In the genomic region with DNA sequence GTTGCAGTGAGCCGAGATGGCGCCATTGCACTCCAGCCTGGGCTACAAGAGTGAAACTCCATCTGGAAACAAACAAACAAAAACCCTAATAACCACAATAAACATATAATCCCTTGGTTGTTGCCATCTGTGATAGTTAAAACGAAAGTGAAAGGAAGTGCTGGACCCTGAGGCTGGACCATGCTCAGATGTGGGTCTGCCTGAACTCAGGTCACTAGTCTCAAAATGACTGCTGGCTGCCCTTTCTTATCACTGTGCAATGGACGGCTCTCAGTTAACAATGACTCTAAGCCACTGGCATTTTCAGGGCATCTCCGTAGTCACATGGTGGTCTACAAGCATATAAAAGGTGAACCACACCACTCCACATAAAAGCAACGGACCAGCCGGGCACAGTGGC, we compare ENCODE assay signal across 19 cellular contexts.
"Had no signal": no experiment of that assay in that cellular context is flagged by ENCODE, and none has a peak within 500 bp of the region (broad histone marks: within the 10 kb centered on the region; RNA-seq: fewer than 3 reads in every experiment).

No MANE protein-coding gene starts in this region.

- H3K4me1 ChIP-seq: adrenal gland, colonic mucosa, gastroesophageal sphincter had no signal

- H3K36me3 Mint-ChIP-seq: naive thymus-derived CD8-positive, alpha-beta T cell had no signal

- H3K27ac Mint-ChIP-seq: activated CD4-positive, alpha-beta T cell treated with anti-CD3 and anti-CD28 coated beads, Interleukin-2, amount 10 ng/mL, durations not matched to agents 7 days and 5 days; progenitor cell of endocrine pancreas; T-helper 1 cell treated with Interleukin-12 subunit alpha and Interleukin-12 subunit beta and Interleukin-4 antibody, amounts not matched to agents 30 μg/mL and 1 μg/mL, for 36 hours had no signal

- DNase-seq: activated CD4-positive, alpha-beta T cell treated with anti-CD3 and anti-CD28 coated beads, Interleukin-2, amount 10 ng/mL, durations not matched to agents 7 days and 5 days; activated CD4-positive, CD25-positive, alpha-beta regulatory T cell; activated naive CD4-positive, alpha-beta T cell treated with anti-CD3 and anti-CD28 coated beads, Interleukin-2, amount 50 U/mL, for 16 hours; adrenal gland; caudate nucleus; colonic mucosa; effector CD8-positive, alpha-beta T cell; kidney glomerular epithelial cell; naive thymus-derived CD8-positive, alpha-beta T cell; nucleus accumbens; right cardiac atrium; stimulated activated CD4-positive, alpha-beta T cell treated with anti-CD3 and anti-CD28 coated beads, Interleukin-2, amount 100 ng/mL, for 24 hours; stimulated activated naive CD4-positive, alpha-beta T cell treated with Interleukin-2 at 50 U/mL for 16 hours had no signal

- H3K4me3 ChIP-seq: adrenal gland, colonic mucosa, gastroesophageal sphincter, hepatocyte, lung had no signal

- H3K9me3 Mint-ChIP-seq: activated CD4-positive, alpha-beta T cell treated with anti-CD3 and anti-CD28 coated beads, Interleukin-2, amount 10 ng/mL, durations not matched to agents 7 days and 5 days had no signal

- H3K9me3 ChIP-seq: adrenal gland, colonic mucosa had no signal

- H3K4me2 ChIP-seq: hepatocyte had no signal

- H3K4me3 Mint-ChIP-seq: activated CD4-positive, alpha-beta T cell treated with anti-CD3 and anti-CD28 coated beads, Interleukin-2, amount 10 ng/mL, durations not matched to agents 7 days and 5 days; naive thymus-derived CD8-positive, alpha-beta T cell; T-helper 1 cell treated with Interleukin-12 subunit alpha and Interleukin-12 subunit beta and Interleukin-4 antibody, amounts not matched to agents 30 μg/mL and 1 μg/mL, for 36 hours had no signal

- H3K27me3 Mint-ChIP-seq: activated CD4-positive, alpha-beta T cell treated with anti-CD3 and anti-CD28 coated beads, Interleukin-2, amount 10 ng/mL, durations not matched to agents 7 days and 5 days; progenitor cell of endocrine pancreas had no signal

- ATAC-seq: gastroesophageal sphincter; naive thymus-derived CD8-positive, alpha-beta T cell; right cardiac atrium had no signal

- H2AFZ ChIP-seq: hepatocyte had no signal

- H3K79me2 ChIP-seq: hepatocyte had no signal

- H3K27ac ChIP-seq: adrenal gland, colonic mucosa, epithelial cell of prostate, gastroesophageal sphincter, hepatocyte had no signal

- H3K27me3 ChIP-seq: adrenal gland, colonic mucosa, gastroesophageal sphincter, hepatocyte had no signal

- H3K36me3 ChIP-seq: adrenal gland, colonic mucosa, gastroesophageal sphincter had no signal
